ENCODE assay signal across 25 cellular contexts in the genomic region with DNA sequence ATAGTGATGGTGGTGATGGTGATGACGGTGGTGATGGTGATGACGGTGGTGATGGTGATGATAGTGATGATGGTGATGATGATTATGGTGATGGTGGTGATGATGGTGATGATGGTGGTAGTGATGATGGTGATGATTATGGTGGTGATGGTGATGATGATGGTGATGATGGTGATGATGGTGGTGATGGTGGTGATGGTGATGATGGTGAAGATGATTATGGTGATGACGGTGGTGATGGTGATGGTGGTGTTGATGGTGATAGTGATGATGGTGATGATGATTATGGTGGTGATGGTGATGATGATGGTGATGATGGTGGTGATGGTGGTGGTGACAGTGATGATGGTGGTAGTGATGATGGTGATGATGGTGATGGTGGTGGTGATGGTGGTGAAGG.
"Had no signal": no experiment of that assay in that cellular context is flagged by ENCODE, and none has a peak within 500 bp of the region (broad histone marks: within the 10 kb centered on the region; RNA-seq: fewer than 3 reads in every experiment).

No MANE protein-coding gene starts in this region.

- H3K36me3 ChIP-seq: esophagus muscularis mucosa, gastroesophageal sphincter, heart left ventricle, lower lobe of right lung had no signal

- H3K4me3 ChIP-seq: coronary artery, dorsolateral prefrontal cortex, esophagus muscularis mucosa, gastroesophageal sphincter, heart left ventricle, hepatocyte, lower lobe of right lung, mucosa of descending colon had no signal

- H3K27me3 ChIP-seq: dorsolateral prefrontal cortex, esophagus muscularis mucosa, foreskin keratinocyte, gastroesophageal sphincter, heart left ventricle, hepatocyte had no signal

- H3K4me2 ChIP-seq: hepatocyte had no signal

- H2AFZ ChIP-seq: hepatocyte had no signal

- H3K27ac ChIP-seq: coronary artery, dorsolateral prefrontal cortex, esophagus muscularis mucosa, foreskin keratinocyte, gastroesophageal sphincter, heart left ventricle, hepatocyte, lower lobe of right lung had no signal

- H3K9me3 ChIP-seq: lower lobe of right lung had no signal

- DNase-seq: dermis blood vessel endothelial cell; dorsolateral prefrontal cortex; effector CD4-positive, alpha-beta T cell; effector memory CD4-positive, alpha-beta T cell; foreskin keratinocyte; heart left ventricle; hypothalamus; immature natural killer cell; islet precursor cell; kidney; kidney glomerular epithelial cell; left colon; left ventricle myocardium superior; lower lobe of right lung; mesenchymal stem cell; mucosa of descending colon; naive B cell had no signal

- H3K4me1 ChIP-seq: esophagus muscularis mucosa, foreskin keratinocyte, gastroesophageal sphincter, heart left ventricle, lower lobe of right lung had no signal

- FAIRE-seq: colon, endothelial cell of umbilical vein, frontal cortex, kidney had no signal

- H3K79me2 ChIP-seq: hepatocyte had no signal

- ATAC-seq: foreskin keratinocyte, gastroesophageal sphincter, heart left ventricle, left colon, left lobe of liver, left ventricle myocardium superior, lower lobe of right lung, mucosa of descending colon had no signal
